Comparison of ENCODE assay signal across 8 cellular contexts in the genomic region with DNA sequence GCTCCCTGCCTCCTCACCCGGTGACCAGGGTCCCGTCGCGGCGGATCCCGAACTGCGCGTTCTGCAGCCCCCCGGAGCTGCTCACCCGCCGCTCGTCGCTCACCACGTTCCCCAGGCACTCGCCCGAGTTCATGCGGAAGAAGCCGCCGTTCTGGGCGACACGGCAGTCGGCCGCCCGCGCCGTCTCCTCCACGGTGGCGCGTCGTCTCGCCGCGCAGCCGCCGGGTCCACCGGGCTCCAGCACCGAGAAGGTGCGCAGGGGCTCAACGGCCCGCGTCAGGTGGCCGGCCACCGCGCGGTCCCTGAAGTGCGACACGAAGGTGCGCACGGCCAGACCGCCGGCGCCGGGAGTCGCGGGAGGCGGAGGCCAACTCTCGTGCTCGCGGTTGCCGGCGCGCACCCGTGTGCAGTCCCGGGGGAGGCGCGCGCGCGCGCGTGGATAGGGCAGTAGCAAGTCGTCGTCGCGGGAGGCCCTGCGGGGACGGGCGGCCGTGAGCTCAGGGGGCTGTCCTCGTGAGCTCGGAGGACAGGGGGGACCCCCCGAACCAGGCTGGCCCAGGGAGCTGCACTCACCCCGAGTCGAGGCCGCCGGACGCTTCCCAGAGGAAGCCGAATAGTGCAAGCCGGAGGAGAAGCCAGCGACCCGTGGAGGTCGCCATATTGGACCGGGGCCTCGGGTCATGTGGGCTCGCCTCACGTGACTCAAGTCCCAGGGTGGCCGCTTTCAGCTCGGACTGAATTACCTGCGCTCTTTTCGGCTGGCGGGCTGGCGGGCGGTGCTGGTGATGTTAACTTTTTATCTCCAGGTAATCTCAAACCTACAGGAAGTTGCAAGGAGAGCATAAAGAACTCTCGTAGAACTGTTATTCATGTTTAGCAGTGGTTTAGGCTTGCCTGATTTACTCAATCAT. TPM values are rescaled to one million over a fixed set of nuclear protein-coding genes. Genes with fewer than 3 reads are reported as not detected.
A peak's percentile ranks its signal among the peaks of the same experiment; 100 is the strongest.
DNase-seq lines count a peak whose midpoint lies in the region; ATAC-seq and TF ChIP-seq lines count a peak whose summit lies in the region.

A gene with protein sequence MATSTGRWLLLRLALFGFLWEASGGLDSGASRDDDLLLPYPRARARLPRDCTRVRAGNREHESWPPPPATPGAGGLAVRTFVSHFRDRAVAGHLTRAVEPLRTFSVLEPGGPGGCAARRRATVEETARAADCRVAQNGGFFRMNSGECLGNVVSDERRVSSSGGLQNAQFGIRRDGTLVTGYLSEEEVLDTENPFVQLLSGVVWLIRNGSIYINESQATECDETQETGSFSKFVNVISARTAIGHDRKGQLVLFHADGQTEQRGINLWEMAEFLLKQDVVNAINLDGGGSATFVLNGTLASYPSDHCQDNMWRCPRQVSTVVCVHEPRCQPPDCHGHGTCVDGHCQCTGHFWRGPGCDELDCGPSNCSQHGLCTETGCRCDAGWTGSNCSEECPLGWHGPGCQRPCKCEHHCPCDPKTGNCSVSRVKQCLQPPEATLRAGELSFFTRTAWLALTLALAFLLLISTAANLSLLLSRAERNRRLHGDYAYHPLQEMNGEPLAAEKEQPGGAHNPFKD (minus strand): TSS at position 680 of the 911 bp plus-strand sequence. CDS start 21 bp downstream, at position 659.

- H3K4me1 ChIP-seq in liver (ENCODE audit: control insufficient read depth in 4 of 4, insufficient read depth in 4 of 4, low read length in 3 of 4): peaks cover 3 to 18% (median 16%) of the 10 kb centered on the region in 4 donors

- peak within 1 kb of the TSS; percentile 58 to 69 for H3K9ac ChIP-seq in liver (ENCODE audit: low read depth in 1 of 2, low read length in 2 of 2)

- H3K36me3 ChIP-seq in BJ (ENCODE audit: control insufficient read depth, insufficient read depth, low read length): 0 out of 2 replicates have a peak, but pooled peaks cover 2% of the 10 kb centered on the region
- peaks cover 0 to 3% (median 1%) of the 10 kb centered on the region in 4 donors for H3K36me3 ChIP-seq in liver (ENCODE audit: control insufficient read depth in 4 of 4, insufficient read depth in 3 of 4, low read depth in 1 of 4, low read length in 3 of 4)

- H3K27me3 ChIP-seq in BJ (ENCODE audit: control insufficient read depth, insufficient read depth, low read length) (no peaks in the 10 kb centered on the region), liver (ENCODE audit: control insufficient read depth in 4 of 4, insufficient read depth in 4 of 4, low read length in 3 of 4) (no peaks in the 10 kb centered on the region)

- TF ChIP-seq RAD21 in liver (IDR thresholded peaks at IDR 0.05): no peak

- POLR2A ChIA-PET in BJ (lab: Charles Lee): interaction anchor here (0.5 to 0.7 kb wide), 3 partner anchors 27 to 75 kb away, joined by 3 to 12 read pairs (median 4); a partner anchor contains a TSS

- CTCF ChIA-PET in BJ (lab: Yijun Ruan, JAX): interaction anchor here (0.7 to 1.7 kb wide), 3 partner anchors 9 to 14 kb away, joined by 3 to 4 read pairs (median 4); no protein-coding TSS in a partner anchor

- DNase-seq in BJ (ENCODE audit: low read depth) (peak; percentile 16), GM19238 (ENCODE audit: insufficient read length, low spot score) (peak; percentile 91), NCI-H69 (lab: John Stamatoyannopoulos, UW) (peak; percentile 92), dermis microvascular lymphatic vessel endothelial cell (ENCODE audit: low read depth in 2 of 2) (peak; percentile 77 to 90)
- DNase-seq in activated CD4-positive, alpha-beta T cell treated with anti-CD3 and anti-CD28 coated beads, Interleukin-2, amount 50 U/mL, for 48 hours: peak; percentile 83 to 87
- peak; percentile 73 to 79 for DNase-seq in stimulated activated CD4-positive, alpha-beta T cell treated with anti-CD3 and anti-CD28 coated beads, Interleukin-2, amount 100 ng/mL, for 48 hours

- TF ChIP-seq CTCF in BJ (IDR thresholded peaks at IDR 0.05; ENCODE audit: insufficient read depth, low read depth, low read length) (no peak), liver (IDR thresholded peaks at IDR 0.05; ENCODE audit: low read depth, low read length, missing input control) (no peak)

- no peaks in the 10 kb centered on the region for H3K9me3 ChIP-seq in liver (ENCODE audit: control insufficient read depth in 4 of 4, low read length in 3 of 4)

- H3K27ac ChIP-seq in liver (ENCODE audit: low read depth in 1 of 2, low read length in 2 of 2): peak within 1 kb of the TSS; percentile 43 to 48

- peak; percentile 91 for ATAC-seq in HG03439 (IDR thresholded peaks at IDR 0.05; ENCODE audit: unreplicated experiment)

- WGBS in liver: under 1% methylated on average over 104 of the region's 104 CpGs

- H3K4me3 ChIP-seq in BJ (ENCODE audit: low read depth, low read length): peak within 1 kb of the TSS; percentile 80
- peak within 1 kb of the TSS; percentile 68 to 87 (median 73) for H3K4me3 ChIP-seq in liver (ENCODE audit: low read depth in 1 of 3, low read length in 3 of 3)

TF ChIP-seq in liver, 16 proteins besides CTCF, POLR2A, EP300 and RAD21:
- TF ChIP-seq, protein P1, sequence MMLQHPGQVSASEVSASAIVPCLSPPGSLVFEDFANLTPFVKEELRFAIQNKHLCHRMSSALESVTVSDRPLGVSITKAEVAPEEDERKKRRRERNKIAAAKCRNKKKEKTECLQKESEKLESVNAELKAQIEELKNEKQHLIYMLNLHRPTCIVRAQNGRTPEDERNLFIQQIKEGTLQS (IDR thresholded peaks at IDR 0.05): peak; percentile 46
- TF ChIP-seq, protein P2, sequence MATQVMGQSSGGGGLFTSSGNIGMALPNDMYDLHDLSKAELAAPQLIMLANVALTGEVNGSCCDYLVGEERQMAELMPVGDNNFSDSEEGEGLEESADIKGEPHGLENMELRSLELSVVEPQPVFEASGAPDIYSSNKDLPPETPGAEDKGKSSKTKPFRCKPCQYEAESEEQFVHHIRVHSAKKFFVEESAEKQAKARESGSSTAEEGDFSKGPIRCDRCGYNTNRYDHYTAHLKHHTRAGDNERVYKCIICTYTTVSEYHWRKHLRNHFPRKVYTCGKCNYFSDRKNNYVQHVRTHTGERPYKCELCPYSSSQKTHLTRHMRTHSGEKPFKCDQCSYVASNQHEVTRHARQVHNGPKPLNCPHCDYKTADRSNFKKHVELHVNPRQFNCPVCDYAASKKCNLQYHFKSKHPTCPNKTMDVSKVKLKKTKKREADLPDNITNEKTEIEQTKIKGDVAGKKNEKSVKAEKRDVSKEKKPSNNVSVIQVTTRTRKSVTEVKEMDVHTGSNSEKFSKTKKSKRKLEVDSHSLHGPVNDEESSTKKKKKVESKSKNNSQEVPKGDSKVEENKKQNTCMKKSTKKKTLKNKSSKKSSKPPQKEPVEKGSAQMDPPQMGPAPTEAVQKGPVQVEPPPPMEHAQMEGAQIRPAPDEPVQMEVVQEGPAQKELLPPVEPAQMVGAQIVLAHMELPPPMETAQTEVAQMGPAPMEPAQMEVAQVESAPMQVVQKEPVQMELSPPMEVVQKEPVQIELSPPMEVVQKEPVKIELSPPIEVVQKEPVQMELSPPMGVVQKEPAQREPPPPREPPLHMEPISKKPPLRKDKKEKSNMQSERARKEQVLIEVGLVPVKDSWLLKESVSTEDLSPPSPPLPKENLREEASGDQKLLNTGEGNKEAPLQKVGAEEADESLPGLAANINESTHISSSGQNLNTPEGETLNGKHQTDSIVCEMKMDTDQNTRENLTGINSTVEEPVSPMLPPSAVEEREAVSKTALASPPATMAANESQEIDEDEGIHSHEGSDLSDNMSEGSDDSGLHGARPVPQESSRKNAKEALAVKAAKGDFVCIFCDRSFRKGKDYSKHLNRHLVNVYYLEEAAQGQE (IDR thresholded peaks at IDR 0.05): peak; percentile 44
- TF ChIP-seq RXRA (IDR thresholded peaks at IDR 0.05): peak; percentile 8 to 13
- TF ChIP-seq, protein P3, sequence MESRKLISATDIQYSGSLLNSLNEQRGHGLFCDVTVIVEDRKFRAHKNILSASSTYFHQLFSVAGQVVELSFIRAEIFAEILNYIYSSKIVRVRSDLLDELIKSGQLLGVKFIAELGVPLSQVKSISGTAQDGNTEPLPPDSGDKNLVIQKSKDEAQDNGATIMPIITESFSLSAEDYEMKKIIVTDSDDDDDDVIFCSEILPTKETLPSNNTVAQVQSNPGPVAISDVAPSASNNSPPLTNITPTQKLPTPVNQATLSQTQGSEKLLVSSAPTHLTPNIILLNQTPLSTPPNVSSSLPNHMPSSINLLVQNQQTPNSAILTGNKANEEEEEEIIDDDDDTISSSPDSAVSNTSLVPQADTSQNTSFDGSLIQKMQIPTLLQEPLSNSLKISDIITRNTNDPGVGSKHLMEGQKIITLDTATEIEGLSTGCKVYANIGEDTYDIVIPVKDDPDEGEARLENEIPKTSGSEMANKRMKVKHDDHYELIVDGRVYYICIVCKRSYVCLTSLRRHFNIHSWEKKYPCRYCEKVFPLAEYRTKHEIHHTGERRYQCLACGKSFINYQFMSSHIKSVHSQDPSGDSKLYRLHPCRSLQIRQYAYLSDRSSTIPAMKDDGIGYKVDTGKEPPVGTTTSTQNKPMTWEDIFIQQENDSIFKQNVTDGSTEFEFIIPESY (IDR thresholded peaks at IDR 0.05): peak; percentile 79
- no peak for TF ChIP-seq HNF4A (conservative IDR thresholded peaks at IDR 0.05)
- TF ChIP-seq GABPA (IDR thresholded peaks at IDR 0.05 in 1 of 2, conservative IDR thresholded peaks at IDR 0.05 in 1 of 2): peak in 1 of 2 donors; percentile 74
- no peak for TF ChIP-seq EGR1 (IDR thresholded peaks at IDR 0.05; ENCODE audit: low read depth in 2 of 2)
- TF ChIP-seq YY1 (IDR thresholded peaks at IDR 0.05): peak; percentile 100
TF ChIP-seq in liver: peak in this region for 6.

RNA-seq across cellular contexts. Expression of the gene that starts here (rescaled TPM):
- polyA plus RNA-seq in BJ (2011; rRNA removed): 10.8 and 17.3 TPM in 2 replicates
- polyA minus RNA-seq in BJ (2011; rRNA and poly(A)+ RNA removed): 8.4 and 12.9 TPM in 2 replicates
- 12.1 and 18.0 TPM in 2 replicates for total RNA-seq in dermis microvascular lymphatic vessel endothelial cell
- total RNA-seq in liver: 10 to 100 TPM; 11.7 to 13.4 TPM
- 1 to 10 TPM; 5.4 to 9.8 TPM for polyA plus RNA-seq in liver

Comparison
In these comparisons a context has a peak if more than half of its experiments do, and no peak if none do; other contexts are left out.
1. Peak in every context shown above with its lines: DNase-seq, ATAC-seq, H3K4me3 ChIP-seq and H3K27ac ChIP-seq.
2. DNase-seq: peak in every context shown above with its lines; median percentile 92 in NCI-H69; 91 in GM19238; 85 in activated CD4-positive, alpha-beta T cell treated with anti-CD3 and anti-CD28 coated beads, Interleukin-2, amount 50 U/mL, for 48 hours; 84 in dermis microvascular lymphatic vessel endothelial cell; 76 in stimulated activated CD4-positive, alpha-beta T cell treated with anti-CD3 and anti-CD28 coated beads, Interleukin-2, amount 100 ng/mL, for 48 hours; 16 in BJ.